In the genomic region with DNA sequence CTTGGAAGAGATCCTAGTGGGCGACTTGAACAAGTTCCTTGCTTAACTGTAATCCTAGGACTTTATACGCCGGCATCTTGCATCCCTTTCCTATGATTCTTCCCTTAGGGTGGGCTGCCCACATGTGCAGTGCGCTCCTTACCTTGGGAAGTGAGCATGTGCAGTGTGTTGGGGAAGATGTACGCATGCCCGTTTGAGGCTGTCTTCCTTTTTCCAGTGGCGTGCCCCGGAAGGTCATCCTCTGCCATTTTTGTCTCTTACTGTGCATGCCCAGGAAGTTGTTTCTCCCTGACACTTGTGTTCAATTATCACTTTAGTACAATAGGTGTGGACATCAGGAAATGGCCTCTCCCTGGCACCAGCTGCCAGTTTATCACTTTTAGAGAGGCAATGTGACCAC, we compare ENCODE assay signal across 28 cellular contexts.
"Had no signal": no experiment of that assay in that cellular context is flagged by ENCODE, and none has a peak within 500 bp of the region (broad histone marks: within the 10 kb centered on the region; RNA-seq: fewer than 3 reads in every experiment).

No MANE protein-coding gene starts in this region.

- H3K4me3 Mint-ChIP-seq: activated CD4-positive, alpha-beta T cell treated with anti-CD3 and anti-CD28 coated beads for 36 hours; activated CD4-positive, alpha-beta T cell treated with anti-CD3 and anti-CD28 coated beads, Interleukin-2, amount 10 ng/mL, durations not matched to agents 7 days and 5 days; activated CD8-positive, alpha-beta T cell treated with anti-CD3 and anti-CD28 coated beads for 36 hours; activated naive CD8-positive, alpha-beta T cell; activated T-cell treated with anti-CD3 and anti-CD28 coated beads, Interleukin-2, amount 50 U/mL, for 4 hours; activated T-helper 17 cell treated with anti-CD3 and anti-CD28 coated beads, Interleukin-2, amount 50 U/mL, for 72 hours; central memory CD8-positive, alpha-beta T cell; effector memory CD8-positive, alpha-beta T cell; T-helper 17 cell; T-helper 2 cell treated with Interferon-gamma antibody and Interleukin-4, amounts not matched to agents 5 μg/mL and 100 μg/mL, for 36 hours had no signal

- H3K36me3 Mint-ChIP-seq: activated naive CD8-positive, alpha-beta T cell had no signal

- H3K9me3 Mint-ChIP-seq: activated CD4-positive, alpha-beta T cell treated with anti-CD3 and anti-CD28 coated beads, Interleukin-2, amount 10 ng/mL, durations not matched to agents 7 days and 5 days; activated CD8-positive, alpha-beta T cell treated with anti-CD3 and anti-CD28 coated beads for 36 hours; activated T-helper 17 cell treated with anti-CD3 and anti-CD28 coated beads, Interleukin-2, amount 50 U/mL, for 72 hours; central memory CD8-positive, alpha-beta T cell; effector memory CD8-positive, alpha-beta T cell; T-helper 2 cell treated with Interferon-gamma antibody and Interleukin-4, amounts not matched to agents 5 μg/mL and 100 μg/mL, for 36 hours had no signal

- H3K27me3 Mint-ChIP-seq: activated CD4-positive, alpha-beta T cell treated with anti-CD3 and anti-CD28 coated beads for 36 hours; activated CD4-positive, alpha-beta T cell treated with anti-CD3 and anti-CD28 coated beads, Interleukin-2, amount 10 ng/mL, durations not matched to agents 7 days and 5 days; activated CD8-positive, alpha-beta T cell treated with anti-CD3 and anti-CD28 coated beads for 36 hours; central memory CD8-positive, alpha-beta T cell; T-helper 17 cell had no signal

- ATAC-seq: activated CD4-positive, alpha-beta T cell treated with anti-CD3 and anti-CD28 coated beads for 36 hours; activated CD8-positive, alpha-beta T cell treated with anti-CD3 and anti-CD28 coated beads for 36 hours; activated T-cell treated with anti-CD3 and anti-CD28 coated beads, Interleukin-2, amount 50 U/mL, for 4 hours; activated T-helper 17 cell treated with anti-CD3 and anti-CD28 coated beads, Interleukin-2, amount 50 U/mL, for 72 hours; effector memory CD8-positive, alpha-beta T cell; heart left ventricle; T-helper 17 cell had no signal

- H3K4me1 Mint-ChIP-seq: activated CD4-positive, alpha-beta T cell treated with anti-CD3 and anti-CD28 coated beads for 36 hours; activated CD4-positive, alpha-beta T cell treated with anti-CD3 and anti-CD28 coated beads, Interleukin-2, amount 10 ng/mL, durations not matched to agents 7 days and 5 days; activated T-helper 17 cell treated with anti-CD3 and anti-CD28 coated beads, Interleukin-2, amount 50 U/mL, for 72 hours; central memory CD8-positive, alpha-beta T cell had no signal

- H3K27ac Mint-ChIP-seq: activated CD4-positive, alpha-beta T cell treated with anti-CD3 and anti-CD28 coated beads for 36 hours; activated CD4-positive, alpha-beta T cell treated with anti-CD3 and anti-CD28 coated beads, Interleukin-2, amount 10 ng/mL, durations not matched to agents 7 days and 5 days; activated CD8-positive, alpha-beta T cell treated with anti-CD3 and anti-CD28 coated beads for 36 hours; activated naive CD8-positive, alpha-beta T cell; activated T-helper 17 cell treated with anti-CD3 and anti-CD28 coated beads, Interleukin-2, amount 50 U/mL, for 72 hours; effector memory CD8-positive, alpha-beta T cell; T-helper 17 cell; T-helper 2 cell treated with Interferon-gamma antibody and Interleukin-4, amounts not matched to agents 5 μg/mL and 100 μg/mL, for 36 hours had no signal

- DNase-seq: activated CD4-positive, alpha-beta T cell treated with anti-CD3 and anti-CD28 coated beads for 36 hours; activated CD4-positive, alpha-beta T cell treated with anti-CD3 and anti-CD28 coated beads, Interleukin-2, amount 10 ng/mL, durations not matched to agents 7 days and 5 days; activated CD4-positive, alpha-beta T cell treated with anti-CD3 and anti-CD28 coated beads, Interleukin-2, amount 50 U/mL, for 4 hours; activated CD4-positive, CD25-positive, alpha-beta regulatory T cell; activated CD4-positive, CD25-positive, alpha-beta regulatory T cell treated with anti-CD3 and anti-CD28 coated beads, Interleukin-2, amount 50 U/mL, for 72 hours; activated CD8-positive, alpha-beta memory T cell treated with anti-CD3 and anti-CD28 coated beads for 24 hours; activated CD8-positive, alpha-beta T cell treated with anti-CD3 and anti-CD28 coated beads for 36 hours; activated effector memory CD4-positive, alpha-beta T cell treated with Interleukin-2 at 50 U/mL for 16 hours; activated gamma-delta T cell treated with Interleukin-2 at 50 U/mL for 16 hours; activated naive CD4-positive, alpha-beta T cell treated with anti-CD3 and anti-CD28 coated beads, Interleukin-2, amount 50 U/mL, for 16 hours; activated naive CD4-positive, alpha-beta T cell treated with Interleukin-2 at 50 U/mL for 16 hours; activated T-cell treated with anti-CD3 and anti-CD28 coated beads, Interleukin-2, amount 50 U/mL, for 4 hours; amniotic stem cell; anterior cingulate cortex; brain microvascular endothelial cell; dermis blood vessel endothelial cell; effector CD4-positive, alpha-beta T cell; effector memory CD8-positive, alpha-beta T cell; foreskin fibroblast; glutamatergic neuron; heart left ventricle; T-helper 1 cell; T-helper 17 cell; T1000 had no signal
